In the genomic region with DNA sequence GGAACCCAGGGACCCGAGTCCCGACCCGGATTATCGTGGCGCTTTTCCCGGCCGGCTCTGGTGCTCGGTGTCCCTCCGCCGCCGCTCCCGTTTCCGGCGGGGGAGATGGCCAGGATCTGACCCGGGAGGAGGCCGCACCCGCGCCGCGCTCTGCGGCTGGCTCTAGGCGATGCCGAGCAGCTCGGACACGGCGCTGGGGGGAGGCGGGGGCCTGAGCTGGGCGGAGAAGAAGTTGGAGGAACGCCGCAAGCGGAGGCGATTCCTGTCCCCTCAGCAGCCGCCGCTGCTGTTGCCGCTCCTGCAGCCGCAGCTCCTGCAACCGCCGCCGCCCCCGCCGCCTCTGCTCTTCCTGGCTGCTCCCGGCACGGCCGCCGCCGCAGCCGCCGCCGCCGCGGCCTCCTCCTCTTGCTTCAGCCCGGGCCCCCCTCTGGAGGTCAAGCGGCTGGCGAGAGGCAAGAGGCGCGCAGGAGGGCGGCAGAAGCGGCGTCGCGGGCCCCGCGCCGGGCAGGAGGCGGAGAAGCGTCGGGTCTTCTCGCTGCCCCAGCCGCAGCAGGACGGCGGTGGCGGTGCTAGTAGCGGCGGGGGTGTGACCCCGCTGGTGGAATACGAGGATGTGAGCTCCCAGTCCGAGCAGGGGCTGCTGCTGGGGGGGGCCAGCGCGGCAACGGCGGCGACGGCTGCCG, we compare ENCODE assay signal across 7 cellular contexts. TPM values are rescaled to one million over a fixed set of nuclear protein-coding genes. Genes with fewer than 3 reads are reported as not detected.
DNase-seq lines count a peak whose midpoint lies in the region; ATAC-seq lines count a peak whose summit lies in the region.

No MANE protein-coding gene starts in this region.

- DNase-seq in MG63 (no peak), mesenchymal stem cell (peak; percentile 49)
- DNase-seq in activated CD8-positive, alpha-beta memory T cell treated with anti-CD3 and anti-CD28 coated beads for 24 hours, result peak; percentile 78
- DNase-seq in effector memory CD4-positive, alpha-beta T cell, result peak; percentile 7 to 27 (median 27)
- peak; percentile 8 for DNase-seq in stimulated activated CD8-positive, alpha-beta memory T cell treated with anti-CD3 and anti-CD28 coated beads, Interleukin-15, amount 100 ng/mL, for 1 hour (ENCODE audit: low read depth)

- peaks cover 6% of the 10 kb centered on the region for H3K79me1 ChIP-seq in mesenchymal stem cell (replicated peaks; ENCODE audit: low read length, poor library complexity, severe bottlenecking)

- peak overlapping the region; percentile 97 for H3K4me2 ChIP-seq in mesenchymal stem cell (ENCODE audit: low read length, poor library complexity, severe bottlenecking)

- peak overlapping the region; percentile 90 to 96 for H3K23ac ChIP-seq in mesenchymal stem cell (ENCODE audit: low read length in 2 of 2)

- peaks cover 31% of the 10 kb centered on the region for H3K4me1 ChIP-seq in effector memory CD4-positive, alpha-beta T cell (ENCODE audit: control insufficient read depth, insufficient read depth, low read length, poor library complexity, severe bottlenecking)
- H3K4me1 ChIP-seq in mesenchymal stem cell (ENCODE audit: control insufficient read depth, insufficient read depth, low read depth, low read length), result peaks cover 2% of the 10 kb centered on the region

- ATAC-seq in GM18517 (IDR thresholded peaks at IDR 0.05; ENCODE audit: unreplicated experiment) (peak; percentile 0), GM18858 (IDR thresholded peaks at IDR 0.05; ENCODE audit: unreplicated experiment) (no peak)

- peak overlapping the region; percentile 97 for H3K4me3 ChIP-seq in MG63
- H3K4me3 ChIP-seq in effector memory CD4-positive, alpha-beta T cell (ENCODE audit: insufficient read depth, low read depth, low read length, poor library complexity, severe bottlenecking), result peak overlapping the region; percentile 97
- H3K4me3 ChIP-seq in mesenchymal stem cell (ENCODE audit: insufficient read depth in 1 of 2, low read depth in 1 of 2, low read length in 2 of 2), result peak overlapping the region; percentile 88 to 92

- H3K9ac ChIP-seq in mesenchymal stem cell (ENCODE audit: low read length), result peak overlapping the region; percentile 94

- peak overlapping the region; percentile 80 for H2BK15ac ChIP-seq in mesenchymal stem cell (ENCODE audit: low read depth, poor library complexity, severe bottlenecking)

- peak overlapping the region; percentile 97 for H4K8ac ChIP-seq in mesenchymal stem cell (ENCODE audit: low read length)

- H2AK5ac ChIP-seq in mesenchymal stem cell (ENCODE audit: low read length, severe bottlenecking), result no peak overlapping the region

- peak overlapping the region; percentile 98 for H3K27ac ChIP-seq in effector memory CD4-positive, alpha-beta T cell (ENCODE audit: insufficient read depth, low read length, poor library complexity, severe bottlenecking)
- peak overlapping the region; percentile 98 for H3K27ac ChIP-seq in mesenchymal stem cell (ENCODE audit: low read length, poor library complexity, severe bottlenecking)

- H3K36me3 ChIP-seq in MG63 (peaks cover 23% of the 10 kb centered on the region), mesenchymal stem cell (ENCODE audit: control insufficient read depth in 1 of 2, insufficient read depth in 2 of 2, low read depth in 1 of 2, low read length in 2 of 2) (peaks cover 0 to 8% of the 10 kb centered on the region in 2 experiments)
- H3K36me3 ChIP-seq in effector memory CD4-positive, alpha-beta T cell (ENCODE audit: control insufficient read depth, insufficient read depth, low read length), result no peaks in the 10 kb centered on the region

- H3K27me3 ChIP-seq in MG63 (no peaks in the 10 kb centered on the region), mesenchymal stem cell (ENCODE audit: control insufficient read depth in 1 of 2, insufficient read depth in 1 of 2, low read length in 2 of 2) (no peaks in the 10 kb centered on the region)
- H3K27me3 ChIP-seq in effector memory CD4-positive, alpha-beta T cell (replicated peaks; ENCODE audit: control insufficient read depth, insufficient read depth, low read length, poor library complexity, severe bottlenecking), result no peaks in the 10 kb centered on the region

- WGBS in mesenchymal stem cell, result under 1% methylated on average over 66 of the region's 84 CpGs

- H3K9me3 ChIP-seq in MG63 (no peaks in the 10 kb centered on the region), mesenchymal stem cell (ENCODE audit: control insufficient read depth, low read length) (no peaks in the 10 kb centered on the region)
- no peaks in the 10 kb centered on the region for H3K9me3 ChIP-seq in effector memory CD4-positive, alpha-beta T cell (ENCODE audit: control insufficient read depth, low read length)

- H4K91ac ChIP-seq in mesenchymal stem cell (ENCODE audit: low read length), result peak overlapping the region; percentile 96

- peak overlapping the region; percentile 89 to 95 for H3K14ac ChIP-seq in mesenchymal stem cell (ENCODE audit: low read length in 2 of 2)

- peak overlapping the region; percentile 61 to 98 for H3K18ac ChIP-seq in mesenchymal stem cell (ENCODE audit: low read depth in 1 of 2, low read length in 2 of 2)

- H2BK120ac ChIP-seq in mesenchymal stem cell (ENCODE audit: low read depth, low read length), result peak overlapping the region; percentile 79

- H2BK5ac ChIP-seq in mesenchymal stem cell (ENCODE audit: low read depth, low read length, poor library complexity, severe bottlenecking), result peak overlapping the region; percentile 5

- H2AFZ ChIP-seq in mesenchymal stem cell (ENCODE audit: low read depth, low read length), result peak overlapping the region; percentile 73

- H2BK12ac ChIP-seq in mesenchymal stem cell (ENCODE audit: low read length in 2 of 2), result peak overlapping the region in 1 of 2 experiments; percentile 54

- H3K4ac ChIP-seq in mesenchymal stem cell (ENCODE audit: low read depth in 1 of 2, low read length in 2 of 2), result peak overlapping the region; percentile 92 to 94

RNA-seq across cellular contexts. Expression of gene CDK13, which starts 0.6 kb away (rescaled TPM):
- total RNA-seq in MG63 (2014; rRNA removed; shearing (Covaris generic); ENCODE audit: low replicate concordance), result 24.1 and 44.5 TPM in 2 replicates
- 22.4 TPM for polyA plus RNA-seq in mesenchymal stem cell (2013, experiment 1 of 2)
- 21.1 TPM for polyA plus RNA-seq in mesenchymal stem cell (2013, experiment 2 of 2)
